25 cellular contexts compared by ENCODE assay signal in genomic region chr3:72247645-72248388, GRCh38.
A peak's percentile ranks its signal among the peaks of the same experiment; 100 is the strongest.
DNase-seq lines count a peak whose midpoint lies in the region; ATAC-seq, FAIRE-seq and TF ChIP-seq lines count a peak whose summit lies in the region.
"Had no signal": no experiment of that assay in that cellular context is flagged by ENCODE, and none has a peak within 500 bp of the region (broad histone marks: within the 10 kb centered on the region; RNA-seq: fewer than 3 reads in every experiment).

No MANE protein-coding gene starts in this region.

- ATAC-seq in HepG2: no peak
- no peak for ATAC-seq in HG03460 (IDR thresholded peaks at IDR 0.05; ENCODE audit: unreplicated experiment)
- no peak for ATAC-seq in activated CD8-positive, alpha-beta T cell treated with anti-CD3 and anti-CD28 coated beads for 36 hours
- ATAC-seq: left colon, SK-N-SH treated with all-trans-retinoic acid at 6 μM for 48 hours, upper lobe of right lung had no signal

- no peaks in the 10 kb centered on the region for H3K27me3 Mint-ChIP-seq in activated CD8-positive, alpha-beta T cell treated with anti-CD3 and anti-CD28 coated beads for 36 hours

- no peaks in the 10 kb centered on the region for H3K36me3 ChIP-seq in HepG2 (replicated peaks in 1 of 2; ENCODE audit: control insufficient read depth in 1 of 2, insufficient read depth in 2 of 2, low read length in 2 of 2)
- H3K36me3 ChIP-seq: breast epithelium, upper lobe of right lung had no signal

- no peak for TF ChIP-seq RAD21 in HepG2 (CRISPR knock-in tag; IDR thresholded peaks at IDR 0.05)

- H3K79me2 ChIP-seq in HepG2 (ENCODE audit: insufficient read depth, low read length): no peaks in the 10 kb centered on the region

- H3K4me1 ChIP-seq in HepG2 (ENCODE audit: insufficient read depth, low read length): no peaks in the 10 kb centered on the region

- H3K4me2 ChIP-seq in HepG2 (ENCODE audit: low read depth, low read length): no peak overlapping the region

- no peak overlapping the region for H3K27ac Mint-ChIP-seq in activated CD8-positive, alpha-beta T cell treated with anti-CD3 and anti-CD28 coated beads for 36 hours
- H3K27ac Mint-ChIP-seq: CD14-positive monocyte; stimulated activated naive CD8-positive, alpha-beta T cell treated with anti-CD3 and anti-CD28 coated beads, Interleukin-15, Interleukin-2, amounts not matched to agents 100 ng/mL and 50 ng/mL, for 24 hours; T-helper 2 cell treated with Interferon-gamma antibody and Interleukin-4, amounts not matched to agents 5 μg/mL and 100 μg/mL, for 36 hours had no signal

- no peak for TF ChIP-seq EP300 in HepG2 (IDR thresholded peaks at IDR 0.05; ENCODE audit: low read depth in 2 of 2, low read length in 2 of 2)
- TF ChIP-seq EP300 in HepG2 (CRISPR knock-in tag; IDR thresholded peaks at IDR 0.05; ENCODE audit: borderline replicate concordance): no peak

- H3K27me3 ChIP-seq in HepG2 (ENCODE audit: control insufficient read depth in 1 of 2, insufficient read depth in 2 of 2, low read length in 2 of 2): peaks cover 3 to 8% of the 10 kb centered on the region in 2 experiments; a peak in 2 of 5 replicates
- H3K27me3 ChIP-seq: breast epithelium, upper lobe of right lung had no signal

- H3K9me3 Mint-ChIP-seq in activated CD8-positive, alpha-beta T cell treated with anti-CD3 and anti-CD28 coated beads for 36 hours: no peaks in the 10 kb centered on the region
- H3K9me3 Mint-ChIP-seq: stimulated activated naive CD8-positive, alpha-beta T cell treated with anti-CD3 and anti-CD28 coated beads, Interleukin-15, Interleukin-2, amounts not matched to agents 100 ng/mL and 50 ng/mL, for 24 hours; T-helper 2 cell treated with Interferon-gamma antibody and Interleukin-4, amounts not matched to agents 5 μg/mL and 100 μg/mL, for 36 hours had no signal

- H3K4me1 Mint-ChIP-seq in activated CD8-positive, alpha-beta T cell treated with anti-CD3 and anti-CD28 coated beads for 36 hours (ENCODE audit: low read depth): no peaks in the 10 kb centered on the region

- H3K9ac ChIP-seq in HepG2 (ENCODE audit: insufficient read depth, low read depth, low read length): no peak overlapping the region

- no peak overlapping the region for H3K4me3 ChIP-seq in HepG2 (replicated peaks in 1 of 3; ENCODE audit: insufficient read depth in 1 of 3, low read depth in 2 of 3, low read length in 3 of 3)
- H3K4me3 ChIP-seq: breast epithelium, upper lobe of right lung had no signal

- no TSS peak for BruUV-seq in HepG2 (replicated peaks; lab: Mats Ljungman, UMichigan)

- no peak for TF ChIP-seq CTCF in HepG2 (CRISPR knock-in tag; IDR thresholded peaks at IDR 0.05)
- no peak for TF ChIP-seq CTCF in activated CD8-positive, alpha-beta T cell treated with anti-CD3 and anti-CD28 coated beads for 36 hours (IDR thresholded peaks at IDR 0.05)

- no peak for TF ChIP-seq POLR2A in HepG2 (IDR thresholded peaks at IDR 0.05; ENCODE audit: insufficient read depth in 1 of 2, low read depth in 2 of 2, low read length in 2 of 2)

- DNase-seq in Ammon's horn (ENCODE audit: low spot score): peak; percentile 81
- peak; percentile 26 for DNase-seq in NCI-H1092 (lab: John Stamatoyannopoulos, UW)
- DNase-seq in head of caudate nucleus: peak in 41 of 42 donors; percentile 44 to 90 (median 74)
- DNase-seq in pons (ENCODE audit: low spot score): peak; percentile 73
- DNase-seq in HepG2 (ENCODE audit: low spot score): no peak
- no peak for DNase-seq in GOT3 (lab: John Stamatoyannopoulos, UW)
- no peak for DNase-seq in activated CD8-positive, alpha-beta T cell treated with anti-CD3 and anti-CD28 coated beads for 36 hours
- DNase-seq: activated CD4-positive, alpha-beta T cell treated with anti-CD3 and anti-CD28 coated beads, Interleukin-2, amount 50 U/mL, for 4 hours; glutamatergic neuron; H7; left colon; NCI-H146; NCI-H524 treated with DMSO at 0.1 percent for 48 hours; RPMI8226; stimulated activated CD4-positive, alpha-beta T cell treated with anti-CD3 and anti-CD28 coated beads, Interleukin-4, amount 100 ng/mL, for 4 hours; upper lobe of right lung had no signal

- H4K20me1 ChIP-seq in HepG2 (ENCODE audit: insufficient read depth, low read length): no peaks in the 10 kb centered on the region

- no peaks in the 10 kb centered on the region for H3K36me3 Mint-ChIP-seq in activated CD8-positive, alpha-beta T cell treated with anti-CD3 and anti-CD28 coated beads for 36 hours (ENCODE audit: low read depth)
- H3K36me3 Mint-ChIP-seq: CD14-positive monocyte had no signal

- H3K27ac ChIP-seq in HepG2 (ENCODE audit: extremely low read length, insufficient read depth, low read length): no peak overlapping the region
- H3K27ac ChIP-seq: breast epithelium, upper lobe of right lung had no signal

- no peak overlapping the region for H2AFZ ChIP-seq in HepG2 (ENCODE audit: low read length)

- POLR2A ChIA-PET in HepG2 (lab: Yijun Ruan, JAX): no interaction called here
- POLR2A ChIA-PET in activated CD8-positive, alpha-beta T cell treated with anti-CD3 and anti-CD28 coated beads for 36 hours (lab: Charles Lee): interaction anchor here (0.6 kb wide), 1 partner anchor 510 kb away, joined by 3 read pairs; no protein-coding TSS in a partner anchor

- 87% methylated on average over 1 of the region's 1 CpG for WGBS in HepG2 (ENCODE audit: low lambda C conversion rate)

- H3K4me3 Mint-ChIP-seq in activated CD8-positive, alpha-beta T cell treated with anti-CD3 and anti-CD28 coated beads for 36 hours: no peak overlapping the region
- H3K4me3 Mint-ChIP-seq: CD14-positive monocyte; nephron; stimulated activated naive CD8-positive, alpha-beta T cell treated with anti-CD3 and anti-CD28 coated beads, Interleukin-15, Interleukin-2, amounts not matched to agents 100 ng/mL and 50 ng/mL, for 24 hours; T-helper 2 cell treated with Interferon-gamma antibody and Interleukin-4, amounts not matched to agents 5 μg/mL and 100 μg/mL, for 36 hours had no signal

- no peaks in the 10 kb centered on the region for H3K9me3 ChIP-seq in HepG2 (ENCODE audit: low read length)
- H3K9me3 ChIP-seq: breast epithelium, upper lobe of right lung had no signal

- CTCF ChIA-PET in HepG2 (lab: Yijun Ruan, JAX; ENCODE audit: low intra/inter-chr PET ratio, low total read pairs): no interaction called here
- CTCF ChIA-PET in activated CD8-positive, alpha-beta T cell treated with anti-CD3 and anti-CD28 coated beads for 36 hours (lab: Charles Lee): no interaction called here

- no peak for FAIRE-seq in HepG2 (lab: Jason Lieb, UNC)
- FAIRE-seq: endometrium, G401.6 had no signal

- in situ Hi-C loops in HepG2 (cut with HindIII; ENCODE audit: extremely low pct_ligation_motif_present, low pct_unique_long_range_greater_than_20kb): no loop called here

- intact Hi-C loops in head of caudate nucleus (cut with DNase I) (loop anchor here (5.0 kb wide), 1 partner anchor 71 kb away; no protein-coding TSS in a partner anchor), HepG2 (cut with micrococcal nuclease; ENCODE audit: unreplicated experiment) (no loop called here)
- intact Hi-C loops in activated CD8-positive, alpha-beta T cell treated with anti-CD3 and anti-CD28 coated beads for 36 hours (cut with micrococcal nuclease): no loop called here

TF ChIP-seq in HepG2, 621 proteins besides CTCF, POLR2A, EP300 and RAD21:
- TF ChIP-seq ZNF326 (CRISPR knock-in tag; IDR thresholded peaks at IDR 0.05; ENCODE audit: borderline replicate concordance) (no peak), IRX3 (CRISPR knock-in tag; IDR thresholded peaks at IDR 0.05; ENCODE audit: borderline replicate concordance, low read depth) (no peak), CHCHD3 (CRISPR knock-in tag; IDR thresholded peaks at IDR 0.05) (no peak), ZBTB25 (CRISPR knock-in tag; IDR thresholded peaks at IDR 0.05) (no peak)

Comparison
In these comparisons a context has a peak if more than half of its experiments do, and no peak if none do; other contexts are left out.
1. DNase-seq: peak in Ammon's horn (single experiment), NCI-H1092 (single experiment), head of caudate nucleus (41 of 42) and pons (single experiment); none in HepG2 (single experiment), GOT3 (single experiment) and activated CD8-positive, alpha-beta T cell treated with anti-CD3 and anti-CD28 coated beads for 36 hours (single experiment).